ENCODE assay signal across 8 cellular contexts in genomic region chr2:186427017-186427350, GRCh38. TPM values are rescaled to one million over a fixed set of nuclear protein-coding genes. Genes with fewer than 3 reads are reported as not detected.
A peak's percentile ranks its signal among the peaks of the same experiment; 100 is the strongest.
DNase-seq lines count a peak whose midpoint lies in the region; ATAC-seq lines count a peak whose summit lies in the region.
"Not testable (repeated sequence)": the region's sequence is repeated elsewhere in the genome, so short reads cannot be mapped to it uniquely, and the experiment has no call there.

No MANE protein-coding gene starts in this region.

- ATAC-seq in GM18519 (IDR thresholded peaks at IDR 0.05; ENCODE audit: low FRiP score, unreplicated experiment), result peak; percentile 29
- peak; percentile 26 for ATAC-seq in GM19324 (IDR thresholded peaks at IDR 0.05; ENCODE audit: low FRiP score, unreplicated experiment)
- peak; percentile 35 for ATAC-seq in GM21381 (IDR thresholded peaks at IDR 0.05; ENCODE audit: unreplicated experiment)
- peak; percentile 23 for ATAC-seq in HG02571 (IDR thresholded peaks at IDR 0.05; ENCODE audit: unreplicated experiment)
- ATAC-seq in HG02938 (IDR thresholded peaks at IDR 0.05; ENCODE audit: unreplicated experiment), result peak; percentile 28
- peak; percentile 13 for ATAC-seq in HG03108 (IDR thresholded peaks at IDR 0.05; ENCODE audit: unreplicated experiment)
- ATAC-seq in HG03469 (IDR thresholded peaks at IDR 0.05; ENCODE audit: unreplicated experiment), result peak; percentile 17
- not testable (repeated sequence) for ATAC-seq in T-helper 17 cell

- not testable (repeated sequence) for H3K9me3 ChIP-seq in T-helper 17 cell (ENCODE audit: control insufficient read depth, low read length, poor library complexity, severe bottlenecking)

- not testable (repeated sequence) for DNase-seq in T-helper 17 cell

- H3K4me1 Mint-ChIP-seq in T-helper 17 cell, result not testable (repeated sequence)

- H3K27ac Mint-ChIP-seq in T-helper 17 cell, result peak overlapping the region; percentile 54

- not testable (repeated sequence) for H3K27me3 Mint-ChIP-seq in T-helper 17 cell

- not testable (repeated sequence) for H3K4me3 Mint-ChIP-seq in T-helper 17 cell

- not testable (repeated sequence) for H3K36me3 Mint-ChIP-seq in T-helper 17 cell (ENCODE audit: low read depth)

RNA-seq across cellular contexts. Expression of gene ZC3H15, which starts 59.1 kb away (rescaled TPM):
- total RNA-seq in T-helper 17 cell, result 100 to 1,000 TPM in 1 of 2 donors, 10 to 100 TPM in 1; 91.9 to 115 TPM
